Comparison of ENCODE assay signal across 8 cellular contexts in genomic region chr12:111445311-111446043, GRCh38. TPM values are rescaled to one million over a fixed set of nuclear protein-coding genes. Genes with fewer than 3 reads are reported as not detected.
DNase-seq lines count a peak whose midpoint lies in the region; ATAC-seq and TF ChIP-seq lines count a peak whose summit lies in the region.

No MANE protein-coding gene starts in this region.

- no peak for TF ChIP-seq CTCF in sigmoid colon (IDR thresholded peaks at IDR 0.05)

- H3K9me2 ChIP-seq in Karpas-422 (replicated peaks; ENCODE audit: insufficient read depth, low read length), result no peaks in the 10 kb centered on the region

- peaks cover 43% of the 10 kb centered on the region for H3K4me1 ChIP-seq in Karpas-422 (ENCODE audit: low read length)
- peaks cover 0 to 41% (median 32%) of the 10 kb centered on the region in 4 donors for H3K4me1 ChIP-seq in sigmoid colon

- 70 to 86% methylated on average over 7 of the region's 7 CpGs for WGBS in sigmoid colon, 2 donors

- ATAC-seq in GM19351 (IDR thresholded peaks at IDR 0.05; ENCODE audit: unreplicated experiment) (peak; percentile 5), esophagus mucosa (peak; percentile 8)

- peaks cover 4% of the 10 kb centered on the region for H4K20me1 ChIP-seq in Karpas-422 (ENCODE audit: insufficient read depth, low read depth, low read length)

- no peak for TF ChIP-seq EP300 in sigmoid colon (IDR thresholded peaks at IDR 0.05)

- H3K4me2 ChIP-seq in Karpas-422 (ENCODE audit: low read depth, low read length, poor library complexity, severe bottlenecking), result no peak overlapping the region

- TF ChIP-seq POLR2A in sigmoid colon (IDR thresholded peaks at IDR 0.05), result no peak

- intact Hi-C loops in sigmoid colon (cut with DNase I), result no loop called here

- DNase-seq in Karpas-422 (no peak), sigmoid colon (peak; percentile 63), mucosa of gallbladder (ENCODE audit: low spot score) (no peak), COR-L47 (lab: John Stamatoyannopoulos, UW) (no peak), SW 1271 (lab: John Stamatoyannopoulos, UW) (no peak), NAMALWA (ENCODE audit: low spot score) (no peak)

- peaks cover 44% of the 10 kb centered on the region for H3K79me2 ChIP-seq in Karpas-422 (ENCODE audit: low read length)

- H3K27ac ChIP-seq in Karpas-422 (ENCODE audit: low read length) (peak overlapping the region; percentile 40; the same call in 1 of the 2 replicates), sigmoid colon (peak overlapping the region; percentile 60 to 78 (median 72))

- peaks cover 22% of the 10 kb centered on the region for H3K36me3 ChIP-seq in Karpas-422 (ENCODE audit: insufficient read depth, low read length)
- peaks cover 3 to 69% (median 30%) of the 10 kb centered on the region in 4 donors for H3K36me3 ChIP-seq in sigmoid colon

- H3K9me3 ChIP-seq in Karpas-422 (ENCODE audit: low read length) (no peaks in the 10 kb centered on the region), sigmoid colon (no peaks in the 10 kb centered on the region)

- peak overlapping the region; percentile 16; the same call in 1 of the 2 replicates for H3K9ac ChIP-seq in Karpas-422 (ENCODE audit: low read length)

- H3K27me3 ChIP-seq in Karpas-422 (ENCODE audit: low read length) (no peaks in the 10 kb centered on the region), sigmoid colon (no peaks in the 10 kb centered on the region)

- H2AFZ ChIP-seq in Karpas-422 (ENCODE audit: low read length), result no peak overlapping the region

- no peak overlapping the region for H3K4me3 ChIP-seq in Karpas-422 (ENCODE audit: low read length)
- no peak overlapping the region for H3K4me3 ChIP-seq in sigmoid colon

RNA-seq across cellular contexts. Expression of gene SH2B3, which starts 39.8 kb away (rescaled TPM):
- total RNA-seq in Karpas-422 (2014; rRNA removed; shearing (Covaris generic); ENCODE audit: low replicate concordance), result 16.7 and 20.8 TPM in 2 replicates
- total RNA-seq in esophagus mucosa, result 1.8 TPM
- 10 to 100 TPM; 13.2 to 32.5 (median 14.9) TPM for total RNA-seq in sigmoid colon
- 10 to 100 TPM; 10.4 to 14.1 (median 12.0) TPM for polyA plus RNA-seq in sigmoid colon
- 21.8 TPM for total RNA-seq in mucosa of gallbladder
